ENCODE assay signal across 7 cellular contexts in genomic region chr19:16324384-16325160, GRCh38. TPM values are rescaled to one million over a fixed set of nuclear protein-coding genes. Genes with fewer than 3 reads are reported as not detected.
A peak's percentile ranks its signal among the peaks of the same experiment; 100 is the strongest.
DNase-seq lines count a peak whose midpoint lies in the region; ATAC-seq, FAIRE-seq and TF ChIP-seq lines count a peak whose summit lies in the region.

TSS of gene KLF2 (plus strand) at chr19:16324826. CDS start at chr19:16324924, 98 bp downstream.

- TF ChIP-seq CTCF in GM13977 (IDR thresholded peaks at IDR 0.05; ENCODE audit: extremely low read depth, insufficient read depth, missing control alignments) = no peak
- no peak for TF ChIP-seq CTCF in HFF-Myc (IDR thresholded peaks at IDR 0.05; ENCODE audit: low read depth, low read length, missing control alignments)
- TF ChIP-seq CTCF in WTC11 (IDR thresholded peaks at IDR 0.05) = no peak
- TF ChIP-seq CTCF in cardiac fibroblast (IDR thresholded peaks at IDR 0.05; ENCODE audit: low read depth, low read length) = no peak
- peak in 1 of 3 experiments; percentile 12 for TF ChIP-seq CTCF in keratinocyte (optimal IDR thresholded peaks at IDR 0.05 in 1 of 3, IDR thresholded peaks at IDR 0.05 in 1 of 3, conservative IDR thresholded peaks at IDR 0.05 in 1 of 3; ENCODE audit: extremely low read depth in 1 of 3, insufficient read depth in 2 of 3, low read length in 3 of 3)

- CTCF ChIA-PET in WTC11 (lab: Charles Lee) = interaction anchor here (0.5 to 1.5 kb wide), 4 partner anchors 49 to 1092 kb away, joined by 3 to 5 read pairs (median 4); no protein-coding TSS in a partner anchor

- peak within 1 kb of the TSS; percentile 61 for H3K9ac ChIP-seq in keratinocyte (ENCODE audit: control insufficient read depth, extremely low read depth, insufficient read depth, low read length)

- no peaks in the 10 kb centered on the region for H4K20me1 ChIP-seq in keratinocyte (ENCODE audit: control insufficient read depth, extremely low read depth, insufficient read depth, low read length)

- H3K36me3 ChIP-seq in keratinocyte (ENCODE audit: control insufficient read depth in 2 of 2, extremely low read depth in 1 of 2, insufficient read depth in 2 of 2, low read length in 2 of 2) = no peaks in the 10 kb centered on the region

- H3K9me3 ChIP-seq in keratinocyte (ENCODE audit: control insufficient read depth, low read depth, low read length) = no peaks in the 10 kb centered on the region

- H3K36me3 Mint-ChIP-seq in WTC11 = no peaks in the 10 kb centered on the region

- in situ Hi-C loops in GM13977 (cut with MboI; ENCODE audit: low pct_unique_long_range_greater_than_20kb, low sequenced_read_pairs, unreplicated experiment) = no loop called here

- H3K4me1 ChIP-seq in keratinocyte (ENCODE audit: control insufficient read depth, extremely low read depth, insufficient read depth, low read length) = peaks cover 6% of the 10 kb centered on the region

- ATAC-seq in WTC11 = peak; percentile 52

- POLR2A ChIA-PET in WTC11 (lab: Charles Lee) = no interaction called here

- 0 out of 2 replicates have a peak, but pooled peaks cover 5% of the 10 kb centered on the region for H3K4me1 Mint-ChIP-seq in WTC11

- peak within 1 kb of the TSS; percentile 66 for H3K4me2 ChIP-seq in keratinocyte (ENCODE audit: control insufficient read depth, extremely low read depth, insufficient read depth, low read depth, low read length)

- no peak within 1 kb of the TSS for H3K27ac ChIP-seq in keratinocyte (ENCODE audit: control insufficient read depth, insufficient read depth, low read length)

- H3K9me1 ChIP-seq in keratinocyte (ENCODE audit: control insufficient read depth, extremely low read depth, insufficient read depth, low read length) = no peaks in the 10 kb centered on the region

- no peaks in the 10 kb centered on the region for H3K9me3 Mint-ChIP-seq in WTC11

- dilution Hi-C loops in keratinocyte (cut with MboI; ENCODE audit: extremely low pct_ligation_motif_present, low sequenced_read_pairs) = no loop called here

- peak within 1 kb of the TSS; percentile 41 for H3K4me3 Mint-ChIP-seq in WTC11

- no peak within 1 kb of the TSS for H3K27ac Mint-ChIP-seq in WTC11

- FAIRE-seq in keratinocyte (lab: Jason Lieb, UNC) = no peak

- peak within 1 kb of the TSS; percentile 66 for H2AFZ ChIP-seq in keratinocyte (ENCODE audit: control insufficient read depth, low read length)

- no peaks in the 10 kb centered on the region for H3K79me2 ChIP-seq in keratinocyte (ENCODE audit: control insufficient read depth, insufficient read depth, low read length)

- H3K4me3 ChIP-seq in HFF-Myc (replicated peaks; ENCODE audit: low read depth, low read length) (peak within 1 kb of the TSS; percentile 53), cardiac fibroblast (replicated peaks in 1 of 2; ENCODE audit: low read depth in 2 of 2, low read length in 2 of 2) (peak within 1 kb of the TSS; percentile 82 to 88), keratinocyte (ENCODE audit: control insufficient read depth in 2 of 3, extremely low read depth in 1 of 3, insufficient read depth in 2 of 3, low read depth in 1 of 3, low read length in 3 of 3) (peak within 1 kb of the TSS; percentile 43 to 62 (median 46))

- DNase-seq in GM13977 (ENCODE audit: low spot score) (peak; percentile 95), HFF-Myc (ENCODE audit: extremely low read depth, low read depth) (no peak), NCI-H1048 (lab: John Stamatoyannopoulos, UW) (peak; percentile 64), WTC11 (ENCODE audit: low spot score) (peak; percentile 71), cardiac fibroblast (ENCODE audit: low read depth in 2 of 2) (peak; percentile 95 to 98), keratinocyte (ENCODE audit: low read depth, low spot score) (peak; percentile 17)
- DNase-seq in stimulated activated CD4-positive, alpha-beta T cell treated with anti-CD3 and anti-CD28 coated beads, Interleukin-12 subunit alpha, Interleukin-12 subunit beta, amount 100 ng/mL, for 4 hours = peak; percentile 72

- H3K27me3 Mint-ChIP-seq in WTC11 (ENCODE audit: low read depth) = peaks cover 75% of the 10 kb centered on the region

- H3K27me3 ChIP-seq in keratinocyte (ENCODE audit: control insufficient read depth, extremely low read depth, insufficient read depth, low read length) = peaks cover 9% of the 10 kb centered on the region

TF ChIP-seq in WTC11, 78 proteins besides CTCF, POLR2A, EP300 and RAD21 (continues in another document):
- TF ChIP-seq NFATC4 (CRISPR knock-in tag; IDR thresholded peaks at IDR 0.05) = no peak
- no peak for TF ChIP-seq FOXK1 (CRISPR knock-in tag; IDR thresholded peaks at IDR 0.05)
- no peak for TF ChIP-seq ZNF317 (CRISPR knock-in tag; IDR thresholded peaks at IDR 0.05; ENCODE audit: borderline replicate concordance, low read depth)
- TF ChIP-seq ZNF281 (CRISPR knock-in tag; IDR thresholded peaks at IDR 0.05) = no peak
- TF ChIP-seq GRHL2 (CRISPR knock-in tag; IDR thresholded peaks at IDR 0.05; ENCODE audit: insufficient replicate concordance, severe bottlenecking) = no peak
- no peak for TF ChIP-seq SMAD4 (CRISPR knock-in tag; IDR thresholded peaks at IDR 0.05)
- no peak for TF ChIP-seq ESRRA (CRISPR knock-in tag; IDR thresholded peaks at IDR 0.05; ENCODE audit: borderline replicate concordance)
- no peak for TF ChIP-seq STAT6 (CRISPR knock-in tag; conservative IDR thresholded peaks at IDR 0.05; ENCODE audit: low read depth)
- no peak for TF ChIP-seq AR (CRISPR knock-in tag; IDR thresholded peaks at IDR 0.05)
- TF ChIP-seq SMAD3 (CRISPR knock-in tag; IDR thresholded peaks at IDR 0.05; ENCODE audit: borderline replicate concordance) = no peak

RNA-seq across cellular contexts. Expression of gene KLF2, which starts in this region (rescaled TPM):
- 0.82 to 1.1 TPM (median 1.0 TPM) in 3 replicates for total RNA-seq in WTC11 (2021)
- 0.09 TPM in 1 of 3 replicates, not detected in the others for polyA plus RNA-seq in keratinocyte
- polyA plus RNA-seq in keratinocyte (2011; ENCODE audit: low read depth) = 0.30 TPM
- polyA plus RNA-seq in keratinocyte (2011; cell fraction: cytosol; rRNA removed) = 0.06 and 0.08 TPM in 2 replicates
- 0.10 and 0.13 TPM in 2 replicates for polyA plus RNA-seq in keratinocyte (2011; cell fraction: nucleus; rRNA removed)
- 0.17 and 0.30 TPM in 2 replicates for polyA plus RNA-seq in keratinocyte (2012; ENCODE audit: low replicate concordance)
- polyA minus RNA-seq in keratinocyte = 0.23 TPM in 1 of 3 replicates, not detected in the others
- polyA minus RNA-seq in keratinocyte (2011; cell fraction: cytosol; rRNA and poly(A)+ RNA removed) = not detected
- 0.32 TPM in 1 of 2 replicates, not detected in the other for polyA minus RNA-seq in keratinocyte (2011; cell fraction: nucleus; rRNA and poly(A)+ RNA removed)

Comparison
In these comparisons a context has a peak if more than half of its experiments do, and no peak if none do; other contexts are left out.
1. Peak in DNase-seq, H3K4me3 ChIP-seq, H3K9ac ChIP-seq and H3K4me2 ChIP-seq in keratinocyte; RNA of the gene not detected or under 1 TPM.